In genomic region chr7:99996755-99997544, GRCh38 we compare ENCODE assay signal across 8 cellular contexts. TPM values are rescaled to one million over a fixed set of nuclear protein-coding genes. Genes with fewer than 3 reads are reported as not detected.
DNase-seq lines count a peak whose midpoint lies in the region; ATAC-seq and TF ChIP-seq lines count a peak whose summit lies in the region.

No MANE protein-coding gene starts in this region.

- H3K36me3 ChIP-seq in Caco-2 (ENCODE audit: control insufficient read depth, insufficient read depth, low read length) (no peaks in the 10 kb centered on the region), Panc1 (ENCODE audit: control insufficient read depth, insufficient read depth, low read length) (no peaks in the 10 kb centered on the region), psoas muscle (ENCODE audit: insufficient read depth in 1 of 2, low read depth in 1 of 2) (no peaks in the 10 kb centered on the region)

- H3K27ac ChIP-seq in Panc1 (ENCODE audit: low read length) (no peak overlapping the region; the same call in 1 of the 2 replicates), psoas muscle (peak overlapping the region; percentile 42)

- POLR2A ChIA-PET in Caco-2 (lab: Charles Lee) (interaction anchor here (1.1 to 1.2 kb wide), 2 partner anchors 19 to 53 kb away, joined by 4 to 10 read pairs; partner anchors contain the start of gene ZKSCAN1), Panc1 (lab: Charles Lee) (no interaction called here)

- no peaks in the 10 kb centered on the region for H3K27me3 Mint-ChIP-seq in Caco-2 (ENCODE audit: insufficient read depth, unreplicated experiment)

- peaks cover 7% of the 10 kb centered on the region for H3K4me1 Mint-ChIP-seq in Caco-2 (ENCODE audit: low read depth, unreplicated experiment)

- H3K4me1 ChIP-seq in Caco-2 (peaks cover 9% of the 10 kb centered on the region; the same call in 1 of the 2 replicates), Panc1 (ENCODE audit: control insufficient read depth, insufficient read depth, low read length) (peaks cover 13% of the 10 kb centered on the region), psoas muscle (no peaks in the 10 kb centered on the region)

- peaks cover 5% of the 10 kb centered on the region for H3K36me3 Mint-ChIP-seq in Caco-2 (ENCODE audit: insufficient read depth, unreplicated experiment)

- no peak for DNase-seq in Caco-2
- DNase-seq in Panc1 (ENCODE audit: low read depth, low spot score) = no peak
- DNase-seq in epithelial cell of proximal tubule (ENCODE audit: low read depth) = no peak
- DNase-seq in psoas muscle = no peak
- no peak for DNase-seq in CD1c-positive myeloid dendritic cell (ENCODE audit: extremely low spot score)
- no peak for DNase-seq in NCI-H446 (lab: John Stamatoyannopoulos, UW)
- no peak for DNase-seq in iPS-NIHi7 (ENCODE audit: extremely low spot score)
- no peak for DNase-seq in NCI-H2227 treated with DMSO at 0.1 percent for 48 hours (lab: John Stamatoyannopoulos, UW)

- intact Hi-C loops in Caco-2 (cut with micrococcal nuclease; ENCODE audit: unreplicated experiment) (loop anchor here (1.0 kb wide), 2 partner anchors 18 to 52 kb away; partner anchors contain the start of genes ZKSCAN1 and ZSCAN21), Panc1 (cut with micrococcal nuclease; ENCODE audit: unreplicated experiment) (loop anchor here (10.0 kb wide), 1 partner anchor 88 kb away; the partner anchor contains the start of genes COPS6 and ZNF3), psoas muscle (cut with DNase I) (no loop called here)

- ATAC-seq in Panc1 (no peak), psoas muscle (no peak)

- peak overlapping the region; percentile 89 for H3K27ac Mint-ChIP-seq in Caco-2 (ENCODE audit: unreplicated experiment)

- peak overlapping the region; percentile 76 for H3K4me3 Mint-ChIP-seq in Caco-2 (ENCODE audit: unreplicated experiment)

- H3K27me3 ChIP-seq in Caco-2 (replicated peaks; ENCODE audit: control insufficient read depth, insufficient read depth, low read length) (no peaks in the 10 kb centered on the region), Panc1 (ENCODE audit: control insufficient read depth, insufficient read depth, low read length) (no peaks in the 10 kb centered on the region), psoas muscle (ENCODE audit: insufficient read depth in 3 of 3, low read length in 2 of 3) (no peaks in the 10 kb centered on the region)

- TF ChIP-seq CTCF in Caco-2 (IDR thresholded peaks at IDR 0.05; ENCODE audit: insufficient read depth in 1 of 2, low read depth in 1 of 2, low read length in 1 of 2, severe bottlenecking in 1 of 2, unreplicated experiment in 1 of 2) (no peak), Panc1 (IDR thresholded peaks at IDR 0.05) (no peak), epithelial cell of proximal tubule (conservative IDR thresholded peaks at IDR 0.05; ENCODE audit: low read depth, low read length) (no peak), psoas muscle (IDR thresholded peaks at IDR 0.05) (no peak)

- CTCF ChIA-PET in Caco-2 (lab: Charles Lee) = interaction anchor here (0.7 to 0.8 kb wide), 2 partner anchors 56 to 303 kb away, joined by 3 to 4 read pairs; no protein-coding TSS in a partner anchor
- CTCF ChIA-PET in Panc1 (lab: Charles Lee) = interaction anchor here (0.7 kb wide), 1 partner anchor 33 kb away, joined by 4 read pairs; no protein-coding TSS in a partner anchor

- in situ Hi-C loops in Panc1 (cut with HindIII; ENCODE audit: low pct_unique_long_range_greater_than_20kb, low sequenced_read_pairs) = no loop called here

- H3K4me3 ChIP-seq in Caco-2 (ENCODE audit: low read depth, low read length) (peak overlapping the region; percentile 38), Panc1 (ENCODE audit: low read depth in 2 of 2, low read length in 2 of 2) (peak overlapping the region; percentile 23 to 31), epithelial cell of proximal tubule (ENCODE audit: low read depth, low read length) (peak overlapping the region; percentile 53), psoas muscle (peak overlapping the region; percentile 66)

- WGBS in psoas muscle, 3 donors = 73 to 77% (median 75%) methylated on average over 15 of the region's 15 CpGs

- H3K9me3 ChIP-seq in Caco-2 (no peaks in the 10 kb centered on the region), Panc1 (ENCODE audit: control insufficient read depth, insufficient read depth, low read depth, low read length) (no peaks in the 10 kb centered on the region), psoas muscle (no peaks in the 10 kb centered on the region)

- BruUV-seq in Caco-2 (replicated peaks; lab: Mats Ljungman, UMichigan) = no TSS peak
- BruUV-seq in Panc1 (replicated peaks; lab: Mats Ljungman, UMichigan) = no TSS peak

- H3K9me3 Mint-ChIP-seq in Caco-2 (ENCODE audit: unreplicated experiment) = no peaks in the 10 kb centered on the region

RNA-seq across cellular contexts. Expression of gene ZKSCAN1, which starts 18.4 kb away (rescaled TPM):
- total RNA-seq in Caco-2 (2022) = 44.8 and 47.5 TPM in 2 replicates
- total RNA-seq in Panc1 (2021; ENCODE audit: unreplicated experiment) = 55.5 TPM
- polyA plus RNA-seq in Panc1 (2012; ENCODE audit: insufficient read length) = 24.5 TPM
- 7.6 and 10.6 TPM in 2 replicates for total RNA-seq in epithelial cell of proximal tubule
- 10 to 100 TPM; 38.5 to 40.2 (median 38.9) TPM for total RNA-seq in psoas muscle
- 10 to 100 TPM in 1 of 3 donors, 1 to 10 TPM in 2; 5.7 to 15.8 (median 8.8) TPM for polyA plus RNA-seq in psoas muscle

RNA-seq across cellular contexts. Expression of gene AZGP1, which starts 21.1 kb away (rescaled TPM):
- total RNA-seq in Caco-2 (2022) (not detected in 2 replicates), Panc1 (2021; ENCODE audit: unreplicated experiment) (0.49 TPM), epithelial cell of proximal tubule (not detected in 2 replicates), psoas muscle (under 1 TPM; 0.49 to 0.82 (median 0.59) TPM)
- not detected for polyA plus RNA-seq in Panc1 (2012; ENCODE audit: insufficient read length)
- 1 to 10 TPM in 2 of 3 donors, under 1 TPM in 1; 0.73 to 2.4 (median 1.6) TPM for polyA plus RNA-seq in psoas muscle

RNA-seq across cellular contexts. Expression of gene ZSCAN21, which starts 52.6 kb away (rescaled TPM):
- total RNA-seq in Caco-2 (2022) (15.2 and 16.7 TPM in 2 replicates), Panc1 (2021; ENCODE audit: unreplicated experiment) (13.4 TPM), epithelial cell of proximal tubule (2.4 and 10.7 TPM in 2 replicates), psoas muscle (10 to 100 TPM in 3 of 4 donors, 1 to 10 TPM in 1; 9.9 to 20.3 (median 11.7) TPM)
- polyA plus RNA-seq in Panc1 (2012; ENCODE audit: insufficient read length) = 6.9 TPM
- 10 to 100 TPM in 2 of 3 donors, 1 to 10 TPM in 1; 6.8 to 25.6 (median 16.2) TPM for polyA plus RNA-seq in psoas muscle

Comparison
In these comparisons a context has a peak if more than half of its experiments do, and no peak if none do; other contexts are left out.
1. intact Hi-C loops: an anchor here in Caco-2 (1.0 kb wide) and Panc1 (10.0 kb wide); none called in psoas muscle.